In genomic region chr4:140149851-140150635, GRCh38 we compare ENCODE assay signal across 8 cellular contexts. TPM values are rescaled to one million over a fixed set of nuclear protein-coding genes. Genes with fewer than 3 reads are reported as not detected.
DNase-seq lines count a peak whose midpoint lies in the region; ATAC-seq and TF ChIP-seq lines count a peak whose summit lies in the region.

No MANE protein-coding gene starts in this region.

- H3K9me3 Mint-ChIP-seq in osteocyte (ENCODE audit: unreplicated experiment) = no peaks in the 10 kb centered on the region

- H3K4me3 ChIP-seq in DND-41 (ENCODE audit: low read depth in 1 of 2, low read length in 2 of 2) = peak overlapping the region; percentile 53 to 65; a peak in 3 of 4 replicates
- peak overlapping the region; percentile 89 for H3K4me3 ChIP-seq in SK-N-MC
- peak overlapping the region; percentile 64 for H3K4me3 ChIP-seq in cardiac muscle cell
- H3K4me3 ChIP-seq in upper lobe of left lung = peak overlapping the region; percentile 63 to 88 (median 78)

- peaks cover 5% of the 10 kb centered on the region for H3K79me2 ChIP-seq in DND-41 (ENCODE audit: insufficient read depth, low read length)

- peak overlapping the region; percentile 94 for H3K27ac Mint-ChIP-seq in osteocyte (ENCODE audit: unreplicated experiment)

- peak; percentile 38 for ATAC-seq in DND-41 (ENCODE audit: insufficient read depth, low read depth)
- ATAC-seq in upper lobe of left lung (ENCODE audit: low FRiP score in 2 of 2) = peak in 1 of 2 donors; percentile 9
- ATAC-seq in GM19328 (IDR thresholded peaks at IDR 0.05; ENCODE audit: unreplicated experiment) = no peak

- peak overlapping the region; percentile 82 for H3K27ac ChIP-seq in DND-41 (ENCODE audit: low read length)
- H3K27ac ChIP-seq in KOPT-K1 (ENCODE audit: low read depth, low read length, poor library complexity, severe bottlenecking) = peak overlapping the region; percentile 94
- H3K27ac ChIP-seq in SK-N-MC = peak overlapping the region; percentile 90
- H3K27ac ChIP-seq in cardiac muscle cell = peak overlapping the region; percentile 92
- peak overlapping the region; percentile 99 for H3K27ac ChIP-seq in upper lobe of left lung

- peak overlapping the region; percentile 60 for H2AFZ ChIP-seq in DND-41 (ENCODE audit: low read depth, low read length)

- peaks cover 13% of the 10 kb centered on the region for H3K4me1 Mint-ChIP-seq in osteocyte (ENCODE audit: unreplicated experiment)

- no peaks in the 10 kb centered on the region for H3K36me3 Mint-ChIP-seq in osteocyte (ENCODE audit: unreplicated experiment)

- DNase-seq in DND-41 = peak; percentile 87
- no peak for DNase-seq in SK-N-MC (ENCODE audit: low read depth, low spot score)
- peak; percentile 22 for DNase-seq in activated naive CD8-positive, alpha-beta T cell treated with anti-CD3 and anti-CD28 coated beads, Interleukin-2, amount 50 U/mL, for 16 hours (ENCODE audit: low read depth, low spot score)
- peak; percentile 51 to 77 for DNase-seq in cardiac muscle cell (ENCODE audit: low read depth in 1 of 2, low spot score in 1 of 2)
- DNase-seq in osteocyte (ENCODE audit: extremely low spot score, unreplicated experiment) = peak; percentile 85
- peak; percentile 88 to 90 for DNase-seq in upper lobe of left lung

- peaks cover 7% of the 10 kb centered on the region for H3K27me3 ChIP-seq in DND-41 (ENCODE audit: insufficient read depth, low read length, poor library complexity)
- H3K27me3 ChIP-seq in cardiac muscle cell = no peaks in the 10 kb centered on the region
- no peaks in the 10 kb centered on the region for H3K27me3 ChIP-seq in upper lobe of left lung

- no peaks in the 10 kb centered on the region for H3K27me3 Mint-ChIP-seq in osteocyte (ENCODE audit: unreplicated experiment)

- TF ChIP-seq EP300 in upper lobe of left lung (IDR thresholded peaks at IDR 0.05) = no peak

- TF ChIP-seq CTCF in DND-41 (IDR thresholded peaks at IDR 0.05; ENCODE audit: borderline replicate concordance, extremely low read depth, low read length, poor library complexity, severe bottlenecking) = no peak
- no peak for TF ChIP-seq CTCF in cardiac muscle cell (IDR thresholded peaks at IDR 0.05; ENCODE audit: low read depth, low read length)
- peak; percentile 5 for TF ChIP-seq CTCF in osteocyte (IDR thresholded peaks at IDR 0.05)
- TF ChIP-seq CTCF in upper lobe of left lung (IDR thresholded peaks at IDR 0.05) = peak in 4 of 6 experiments; percentile 14 to 53 (median 21)

- peak overlapping the region; percentile 96 for H3K4me3 Mint-ChIP-seq in osteocyte (ENCODE audit: unreplicated experiment)

- H3K9ac ChIP-seq in DND-41 (ENCODE audit: low read depth, low read length) (peak overlapping the region; percentile 70), SK-N-MC (ENCODE audit: insufficient read length) (peak overlapping the region; percentile 74)

- H3K4me2 ChIP-seq in DND-41 (ENCODE audit: insufficient read depth, low read length) = peak overlapping the region; percentile 79

- no peak for TF ChIP-seq POLR2A in upper lobe of left lung (IDR thresholded peaks at IDR 0.05)

- 1 to 2% methylated on average over 20 of the region's 20 CpGs for WGBS in upper lobe of left lung, 2 donors

- no peaks in the 10 kb centered on the region for H3K9me3 ChIP-seq in DND-41 (ENCODE audit: insufficient read depth, low read length, severe bottlenecking)
- H3K9me3 ChIP-seq in KOPT-K1 (ENCODE audit: insufficient read depth, low read length, poor library complexity, severe bottlenecking) = no peaks in the 10 kb centered on the region
- no peaks in the 10 kb centered on the region for H3K9me3 ChIP-seq in SK-N-MC (ENCODE audit: low read depth, low read length)
- H3K9me3 ChIP-seq in cardiac muscle cell (ENCODE audit: low read depth) = no peaks in the 10 kb centered on the region
- no peaks in the 10 kb centered on the region for H3K9me3 ChIP-seq in upper lobe of left lung

- no peaks in the 10 kb centered on the region for H3K36me3 ChIP-seq in DND-41 (ENCODE audit: insufficient read depth, low read length)
- no peaks in the 10 kb centered on the region for H3K36me3 ChIP-seq in KOPT-K1 (ENCODE audit: insufficient read depth, low read length)
- H3K36me3 ChIP-seq in SK-N-MC (ENCODE audit: insufficient read depth, low read length) = no peaks in the 10 kb centered on the region
- H3K36me3 ChIP-seq in cardiac muscle cell = no peaks in the 10 kb centered on the region
- no peaks in the 10 kb centered on the region for H3K36me3 ChIP-seq in upper lobe of left lung

- no peaks in the 10 kb centered on the region for H4K20me1 ChIP-seq in DND-41 (ENCODE audit: insufficient read depth, low read length)

- H3K4me1 ChIP-seq in DND-41 (ENCODE audit: insufficient read depth, low read length) (peaks cover 40% of the 10 kb centered on the region), cardiac muscle cell (ENCODE audit: low read depth) (peaks cover 25% of the 10 kb centered on the region), upper lobe of left lung (peaks cover 0 to 21% (median 9%) of the 10 kb centered on the region in 4 donors)

RNA-seq across cellular contexts. Expression of gene MAML3, which starts 3.9 kb away (rescaled TPM):
- total RNA-seq in cardiac muscle cell (18.0 and 22.8 TPM in 2 replicates), osteocyte (8.0 and 8.2 TPM in 2 replicates), upper lobe of left lung (10 to 100 TPM in 5 of 6 donors, 1 to 10 TPM in 1; 9.6 to 31.4 (median 14.5) TPM)
- 7.8 and 9.6 TPM in 2 replicates for polyA plus RNA-seq in cardiac muscle cell

Comparison
In these comparisons a context has a peak if more than half of its experiments do, and no peak if none do; other contexts are left out.
1. CTCF ChIP-seq: peak in osteocyte (single experiment) and upper lobe of left lung (4 of 6); none in DND-41 (single experiment) and cardiac muscle cell (single experiment).
2. Peak in every context shown above with its lines, with median percentiles within 50 percentile points of each other: H3K27ac ChIP-seq and H3K4me3 ChIP-seq.